In the genomic region with DNA sequence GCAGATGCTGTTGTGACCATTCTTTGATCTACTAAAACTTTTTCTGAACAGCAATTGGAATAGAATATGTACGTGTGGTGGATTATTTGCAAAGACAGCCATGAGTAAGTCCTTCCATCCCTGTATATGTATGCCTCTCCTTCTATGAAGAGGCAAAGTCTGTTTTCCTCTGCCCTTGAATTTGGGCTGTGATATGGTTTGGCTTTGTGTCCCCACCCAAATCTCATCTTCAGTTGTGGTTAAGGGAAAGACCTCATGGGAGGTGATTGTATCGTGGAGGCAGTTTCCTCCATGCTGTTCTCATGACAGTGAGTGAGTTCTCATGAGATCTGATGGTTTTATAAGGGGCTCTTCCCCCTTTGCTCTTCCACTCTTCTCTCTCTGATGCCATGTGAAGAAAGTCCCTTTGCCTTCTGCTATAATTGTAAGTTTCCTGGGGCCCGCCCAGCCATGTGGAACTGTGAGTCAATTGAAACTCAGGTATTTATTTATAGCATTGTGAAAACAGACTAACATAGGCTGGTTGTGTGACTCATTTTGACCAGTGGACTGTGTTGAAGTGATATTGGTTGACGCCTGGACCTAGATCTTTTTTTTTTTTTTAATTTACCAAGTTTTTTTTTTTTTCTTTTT, we compare ENCODE assay signal across 9 cellular contexts.
A peak's percentile ranks its signal among the peaks of the same experiment; 100 is the strongest.
DNase-seq lines count a peak whose midpoint lies in the region; ATAC-seq and TF ChIP-seq lines count a peak whose summit lies in the region.
"Had no signal": no experiment of that assay in that cellular context is flagged by ENCODE, and none has a peak within 500 bp of the region (broad histone marks: within the 10 kb centered on the region; RNA-seq: fewer than 3 reads in every experiment).

No MANE protein-coding gene starts in this region.

- WGBS in H9 (ENCODE audit: extremely low coverage, insufficient read length, low lambda C conversion rate), result no CpG with 5 or more reads among the region's 4 CpGs

- no peaks in the 10 kb centered on the region for H3K79me2 ChIP-seq in H9 (ENCODE audit: insufficient read depth, low read length)

- H3K9me3 Mint-ChIP-seq in CD4-positive, alpha-beta memory T cell, result peaks cover 0 to 12% (median 5%) of the 10 kb centered on the region in 8 donors
- no peaks in the 10 kb centered on the region for H3K9me3 Mint-ChIP-seq in H9

- peak in 1 of 5 donors; percentile 5 for DNase-seq in CD4-positive, alpha-beta memory T cell
- DNase-seq in HT1080 (ENCODE audit: low read depth) (peak; percentile 70), H9 (no peak), NCI-H748 treated with DMSO at 0.1 percent for 48 hours (lab: John Stamatoyannopoulos, UW) (no peak)
- DNase-seq in activated naive CD8-positive, alpha-beta T cell treated with anti-CD3 and anti-CD28 coated beads, Interleukin-2, amount 50 U/mL, for 16 hours (ENCODE audit: low read depth, low spot score), result peak; percentile 38
- peak; percentile 4 for DNase-seq in stimulated activated CD8-positive, alpha-beta memory T cell treated with anti-CD3 and anti-CD28 coated beads, Interleukin-12 subunit alpha, Interleukin-12 subunit beta, amount 100 ng/mL, for 4 hours (ENCODE audit: low read depth)

- ATAC-seq in GM21447 (IDR thresholded peaks at IDR 0.05; ENCODE audit: unreplicated experiment) (peak; percentile 97), HG03025 (IDR thresholded peaks at IDR 0.05; ENCODE audit: low FRiP score, unreplicated experiment) (no peak)

- H4K20me1 ChIP-seq in H9 (ENCODE audit: control insufficient read depth, insufficient read depth, insufficient read length), result no peaks in the 10 kb centered on the region

- H3K4ac ChIP-seq in H9 (ENCODE audit: low read depth, low read length), result no peak overlapping the region

- no peak overlapping the region for H3K9ac ChIP-seq in H9 (ENCODE audit: extremely low read depth, insufficient read length, low read length)

- H2BK5ac ChIP-seq in H9 (ENCODE audit: insufficient read length, low read length), result no peak overlapping the region

- H4K91ac ChIP-seq in H9 (ENCODE audit: insufficient read length, low read depth, low read length), result no peak overlapping the region

- POLR2A ChIA-PET in CD4-positive, alpha-beta memory T cell (lab: Charles Lee; ENCODE audit: partially characterized antibody), result no interaction called here

- no peak overlapping the region for H2BK12ac ChIP-seq in H9 (ENCODE audit: insufficient read length, low read depth, low read length)

- H2BK120ac ChIP-seq in H9 (ENCODE audit: low read depth, low read length, poor library complexity, severe bottlenecking), result no peak overlapping the region

- H2BK15ac ChIP-seq in H9 (ENCODE audit: low read depth, low read length), result no peak overlapping the region

- peak overlapping the region in 5 of 7 donors; percentile 33 to 60 (median 44) for H3K27ac Mint-ChIP-seq in CD4-positive, alpha-beta memory T cell
- H3K27ac Mint-ChIP-seq in H9, result no peak overlapping the region

- H3K27me3 ChIP-seq in CD4-positive, alpha-beta memory T cell (ENCODE audit: insufficient read depth, low read length), result no peaks in the 10 kb centered on the region
- no peaks in the 10 kb centered on the region for H3K27me3 ChIP-seq in H9 (ENCODE audit: insufficient read depth, low read length)

- H3K4me3 ChIP-seq in CD4-positive, alpha-beta memory T cell (ENCODE audit: low read length in 2 of 2), result no peak overlapping the region
- H3K4me3 ChIP-seq: skin epidermis had no signal

- no peak overlapping the region for H3T11ph ChIP-seq in H9 (ENCODE audit: low read length)

- H4K5ac ChIP-seq in H9 (ENCODE audit: insufficient read length, low read depth, low read length), result no peak overlapping the region

- H3K4me1 ChIP-seq in CD4-positive, alpha-beta memory T cell (ENCODE audit: insufficient read depth, low read length), result peaks cover 5% of the 10 kb centered on the region
- H3K4me1 ChIP-seq in H9 (ENCODE audit: insufficient read depth, low read length), result no peaks in the 10 kb centered on the region; the same call in 1 of the 2 replicates

- intact Hi-C loops in CD4-positive, alpha-beta memory T cell (cut with micrococcal nuclease), result loop anchor here (5.0 kb wide), 1 partner anchor 43 kb away; no protein-coding TSS in a partner anchor

- no peaks in the 10 kb centered on the region for H3K9me3 ChIP-seq in CD4-positive, alpha-beta memory T cell (ENCODE audit: control insufficient read depth in 1 of 2, low read length in 2 of 2)
- H3K9me3 ChIP-seq in H9 (ENCODE audit: control insufficient read depth, low read depth, low read length), result no peaks in the 10 kb centered on the region

- H3K27me3 Mint-ChIP-seq in CD4-positive, alpha-beta memory T cell, result no peaks in the 10 kb centered on the region
- no peaks in the 10 kb centered on the region for H3K27me3 Mint-ChIP-seq in H9 (ENCODE audit: low read depth)

- no peak overlapping the region for H3K27ac ChIP-seq in CD4-positive, alpha-beta memory T cell (ENCODE audit: low read depth, low read length)
- H3K27ac ChIP-seq in H9 (ENCODE audit: insufficient read length, low read depth, low read length), result no peak overlapping the region
- H3K27ac ChIP-seq: skin epidermis had no signal

- no peak overlapping the region for H2AK5ac ChIP-seq in H9 (ENCODE audit: insufficient read length, low read length)

- H2AFZ ChIP-seq in H9 (ENCODE audit: low read length), result no peak overlapping the region

- no peaks in the 10 kb centered on the region for H3K79me1 ChIP-seq in H9 (ENCODE audit: insufficient read depth, low read depth, low read length, poor library complexity, severe bottlenecking)

- H3K18ac ChIP-seq in H9 (ENCODE audit: insufficient read length, low read depth, low read length), result no peak overlapping the region

- no peak overlapping the region for H3K4me2 ChIP-seq in H9 (ENCODE audit: insufficient read depth, insufficient read length, low read length)

- H4K8ac ChIP-seq in H9 (replicated peaks; ENCODE audit: insufficient read length, low read depth, low read length), result no peak overlapping the region

- no peak for TF ChIP-seq CTCF in H9 (conservative IDR thresholded peaks at IDR 0.05)

- no peak overlapping the region for H3K23ac ChIP-seq in H9 (ENCODE audit: insufficient read length, low read depth, low read length)

- H3K4me3 Mint-ChIP-seq in CD4-positive, alpha-beta memory T cell, result peak overlapping the region in 2 of 8 donors; percentile 36 to 47
- no peak overlapping the region for H3K4me3 Mint-ChIP-seq in H9

- no peaks in the 10 kb centered on the region for H3K36me3 Mint-ChIP-seq in CD4-positive, alpha-beta memory T cell
- H3K36me3 Mint-ChIP-seq in H9 (ENCODE audit: insufficient read depth in 1 of 3, low read depth in 3 of 3), result peaks cover 0 to 2% (median 2%) of the 10 kb centered on the region in 3 experiments; a peak in 4 of 7 replicates

- CTCF ChIA-PET in CD4-positive, alpha-beta memory T cell (lab: Charles Lee; ENCODE audit: partially characterized antibody), result no interaction called here

- H3K14ac ChIP-seq in H9 (ENCODE audit: insufficient read depth, low read length), result no peak overlapping the region

- peaks cover 5 to 11% (median 6%) of the 10 kb centered on the region in 4 donors for H3K4me1 Mint-ChIP-seq in CD4-positive, alpha-beta memory T cell
- H3K4me1 Mint-ChIP-seq in H9, result peaks cover 35 to 42% of the 10 kb centered on the region in 2 experiments

- H3K56ac ChIP-seq in H9 (ENCODE audit: insufficient read length, low read depth, low read length), result no peak overlapping the region

- H3K23me2 ChIP-seq in H9 (ENCODE audit: insufficient read length, low read depth, low read length, poor library complexity, severe bottlenecking), result no peaks in the 10 kb centered on the region

- H3K36me3 ChIP-seq in CD4-positive, alpha-beta memory T cell (ENCODE audit: insufficient read depth, low read length), result no peaks in the 10 kb centered on the region

- H2BK20ac ChIP-seq in H9 (ENCODE audit: low read depth, low read length, poor library complexity, severe bottlenecking), result no peak overlapping the region

Comparison
In these comparisons a context has a peak if more than half of its experiments do, and no peak if none do; other contexts are left out.
1. DNase-seq: peak in HT1080 (single experiment), activated naive CD8-positive, alpha-beta T cell treated with anti-CD3 and anti-CD28 coated beads, Interleukin-2, amount 50 U/mL, for 16 hours (single experiment) and stimulated activated CD8-positive, alpha-beta memory T cell treated with anti-CD3 and anti-CD28 coated beads, Interleukin-12 subunit alpha, Interleukin-12 subunit beta, amount 100 ng/mL, for 4 hours (single experiment); none in H9 (single experiment) and NCI-H748 treated with DMSO at 0.1 percent for 48 hours (single experiment).
2. H3K27ac Mint-ChIP-seq: peak in CD4-positive, alpha-beta memory T cell (5 of 7); none in H9 (0 of 3).